ENCODE assay signal across 12 cellular contexts in the genomic region with DNA sequence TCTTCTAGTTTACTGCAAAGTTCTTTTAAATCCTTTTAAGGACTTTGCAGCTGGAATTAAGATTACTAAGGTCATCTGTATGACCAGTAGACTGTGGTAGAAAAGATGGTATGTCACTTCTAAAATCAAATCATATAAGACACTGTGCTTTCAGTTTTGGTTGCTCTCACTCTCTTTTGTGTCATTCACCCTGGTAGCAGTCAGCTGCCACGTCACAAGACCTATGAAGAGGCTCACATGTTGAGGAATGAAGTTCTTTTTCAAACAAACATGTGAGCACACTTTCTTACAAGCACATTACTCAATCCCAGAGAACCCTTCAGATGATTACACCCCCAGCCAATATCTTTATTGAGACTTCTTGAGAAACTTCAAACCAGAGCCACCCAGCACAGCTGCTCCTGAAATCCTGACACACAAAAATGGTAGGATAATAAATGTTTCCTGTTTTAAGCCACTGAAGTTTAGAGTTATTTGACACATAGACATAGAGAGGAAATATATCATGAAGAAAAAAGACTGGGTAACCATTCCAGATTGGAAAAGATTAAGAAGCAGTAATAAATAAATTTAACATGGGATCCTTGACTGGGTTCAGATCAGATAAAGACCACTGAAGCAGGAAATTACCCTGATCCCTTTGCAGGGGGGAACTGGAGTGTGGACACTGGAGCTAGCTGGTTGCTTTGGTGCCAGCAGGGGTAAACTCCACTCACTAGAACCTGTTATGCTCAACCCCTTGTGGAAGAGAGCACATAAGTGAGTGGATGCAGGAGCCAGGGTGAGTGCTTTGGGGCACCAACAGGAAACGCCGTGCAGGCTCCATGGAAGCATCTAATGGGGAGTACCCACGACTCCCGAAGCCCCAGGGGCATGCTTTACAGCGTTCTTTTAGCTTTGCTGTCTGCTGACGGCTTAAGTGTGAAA.
DNase-seq lines count a peak whose midpoint lies in the region; ATAC-seq, FAIRE-seq and TF ChIP-seq lines count a peak whose summit lies in the region.
"Had no signal": no experiment of that assay in that cellular context is flagged by ENCODE, and none has a peak within 500 bp of the region (broad histone marks: within the 10 kb centered on the region; RNA-seq: fewer than 3 reads in every experiment).

No MANE protein-coding gene starts in this region.

- ATAC-seq in GM19351 (IDR thresholded peaks at IDR 0.05; ENCODE audit: unreplicated experiment), result peak; percentile 90
- peak; percentile 59 for ATAC-seq in HG02943 (IDR thresholded peaks at IDR 0.05; ENCODE audit: low read depth, unreplicated experiment)
- ATAC-seq in pancreas, result no peak

- H3K27ac Mint-ChIP-seq in T-helper 2 cell treated with Interferon-gamma antibody and Interleukin-4, amounts not matched to agents 5 μg/mL and 100 μg/mL, for 36 hours, result no peak overlapping the region
- H3K27ac Mint-ChIP-seq: memory B cell had no signal

- no peaks in the 10 kb centered on the region for H3K36me3 Mint-ChIP-seq in T-helper 2 cell treated with Interferon-gamma antibody and Interleukin-4, amounts not matched to agents 5 μg/mL and 100 μg/mL, for 36 hours (ENCODE audit: low read depth)
- H3K36me3 Mint-ChIP-seq: memory B cell had no signal

- peaks cover 17% of the 10 kb centered on the region for H3K4me1 Mint-ChIP-seq in T-helper 2 cell treated with Interferon-gamma antibody and Interleukin-4, amounts not matched to agents 5 μg/mL and 100 μg/mL, for 36 hours (ENCODE audit: low read depth)
- H3K4me1 Mint-ChIP-seq: memory B cell had no signal

- no peak for TF ChIP-seq POLR2A in prostate gland (IDR thresholded peaks at IDR 0.05)

- H3K27ac ChIP-seq in prostate gland (no peak overlapping the region), pancreas (no peak overlapping the region)
- H3K27ac ChIP-seq: brain microvascular endothelial cell, KMS-11 had no signal

- H3K4me3 Mint-ChIP-seq in T-helper 2 cell treated with Interferon-gamma antibody and Interleukin-4, amounts not matched to agents 5 μg/mL and 100 μg/mL, for 36 hours, result no peak overlapping the region
- H3K4me3 Mint-ChIP-seq: CD14-positive monocyte, memory B cell had no signal

- FAIRE-seq in pancreas (lab: Jason Lieb, UNC), result no peak

- H3K36me3 ChIP-seq in prostate gland (no peaks in the 10 kb centered on the region), pancreas (no peaks in the 10 kb centered on the region)
- H3K36me3 ChIP-seq: brain microvascular endothelial cell had no signal

- in situ Hi-C loops in GM13976 (cut with MboI; ENCODE audit: low sequenced_read_pairs, unreplicated experiment), result no loop called here

- H3K27me3 ChIP-seq in prostate gland (replicated peaks; ENCODE audit: insufficient read depth) (no peaks in the 10 kb centered on the region), pancreas (no peaks in the 10 kb centered on the region)
- H3K27me3 ChIP-seq: brain microvascular endothelial cell had no signal

- H3K4me1 ChIP-seq in prostate gland (replicated peaks) (no peaks in the 10 kb centered on the region), pancreas (no peaks in the 10 kb centered on the region)

- DNase-seq in GM13976 (ENCODE audit: low spot score) (peak; percentile 12), prostate gland (ENCODE audit: low spot score) (no peak), pancreas (no peak), AG08395 (ENCODE audit: low spot score) (no peak), HUDEP-2 (lab: John Stamatoyannopoulos, UW; ENCODE audit: unreplicated experiment in 76 of 76) (no peak)
- peak; percentile 9 for DNase-seq in T-helper 2 cell treated with Interferon-gamma antibody and Interleukin-4, amounts not matched to agents 5 μg/mL and 100 μg/mL, for 36 hours (ENCODE audit: low spot score)
- DNase-seq: brain microvascular endothelial cell had no signal

- H3K27me3 Mint-ChIP-seq in T-helper 2 cell treated with Interferon-gamma antibody and Interleukin-4, amounts not matched to agents 5 μg/mL and 100 μg/mL, for 36 hours (ENCODE audit: low read depth), result peaks cover 6% of the 10 kb centered on the region

- H3K9me3 ChIP-seq in prostate gland, result no peaks in the 10 kb centered on the region
- H3K9me3 ChIP-seq in pancreas, result no peaks in the 10 kb centered on the region

- WGBS in prostate gland, result 85% methylated on average over 7 of the region's 7 CpGs
- 87 to 91% methylated on average over 7 of the region's 7 CpGs for WGBS in pancreas, 2 donors

- TF ChIP-seq CTCF in GM13976 (IDR thresholded peaks at IDR 0.05; ENCODE audit: borderline replicate concordance, control extremely low read depth, extremely low read depth, insufficient read depth, missing control alignments) (no peak), prostate gland (IDR thresholded peaks at IDR 0.05) (no peak), pancreas (IDR thresholded peaks at IDR 0.05) (no peak)

- intact Hi-C loops in prostate gland (cut with DNase I), result no loop called here
- intact Hi-C loops in pancreas (cut with DNase I), result no loop called here

- H3K4me3 ChIP-seq in prostate gland (no peak overlapping the region), pancreas (no peak overlapping the region)

- no peaks in the 10 kb centered on the region for H3K9me3 Mint-ChIP-seq in T-helper 2 cell treated with Interferon-gamma antibody and Interleukin-4, amounts not matched to agents 5 μg/mL and 100 μg/mL, for 36 hours
- H3K9me3 Mint-ChIP-seq: memory B cell had no signal

Comparison
In these comparisons a context has a peak if more than half of its experiments do, and no peak if none do; other contexts are left out.
1. DNase-seq: peak in GM13976 (single experiment) and T-helper 2 cell treated with Interferon-gamma antibody and Interleukin-4, amounts not matched to agents 5 μg/mL and 100 μg/mL, for 36 hours (single experiment); none in prostate gland (single experiment), pancreas (0 of 6), AG08395 (single experiment) and HUDEP-2 (0 of 76).
2. ATAC-seq: peak in GM19351 (single experiment) and HG02943 (single experiment); none in pancreas (0 of 4).